Comparison of ENCODE assay signal across 17 cellular contexts in genomic region chr20:1860446-1860845, GRCh38. TPM values are rescaled to one million over a fixed set of nuclear protein-coding genes. Genes with fewer than 3 reads are reported as not detected.
DNase-seq lines count a peak whose midpoint lies in the region; ATAC-seq, FAIRE-seq and TF ChIP-seq lines count a peak whose summit lies in the region.
"Had no signal": no experiment of that assay in that cellular context is flagged by ENCODE, and none has a peak within 500 bp of the region (broad histone marks: within the 10 kb centered on the region; RNA-seq: fewer than 3 reads in every experiment).

No MANE protein-coding gene starts in this region.

- TF ChIP-seq CTCF in RWPE1 (conservative IDR thresholded peaks at IDR 0.05; ENCODE audit: low read depth) (no peak), omental fat pad (IDR thresholded peaks at IDR 0.05) (no peak), Peyer's patch (IDR thresholded peaks at IDR 0.05) (no peak), tibial nerve (IDR thresholded peaks at IDR 0.05) (no peak)

- no peak for FAIRE-seq in GM12891 (lab: Jason Lieb, UNC)
- FAIRE-seq: TTC549 had no signal

- H3K27ac ChIP-seq in RWPE1 (peak overlapping the region; percentile 51), epithelial cell of prostate (peak overlapping the region; percentile 86), Peyer's patch (no peak overlapping the region), tibial nerve (no peak overlapping the region)
- H3K27ac ChIP-seq: hepatocyte had no signal

- no peak for TF ChIP-seq EP300 in tibial nerve (IDR thresholded peaks at IDR 0.05)

- no peaks in the 10 kb centered on the region for H3K36me3 ChIP-seq in Peyer's patch
- H3K36me3 ChIP-seq in tibial nerve: no peaks in the 10 kb centered on the region

- H3K27me3 ChIP-seq in Peyer's patch (no peaks in the 10 kb centered on the region), tibial nerve (no peaks in the 10 kb centered on the region)
- H3K27me3 ChIP-seq: hepatocyte had no signal

- POLR2A ChIA-PET in RWPE1 (lab: Yijun Ruan, JAX; ENCODE audit: low non-redundant PET): no interaction called here

- peaks cover 0 to 8% (median 0%) of the 10 kb centered on the region in 4 donors for H3K4me1 ChIP-seq in Peyer's patch
- peaks cover 0 to 4% (median 0%) of the 10 kb centered on the region in 4 donors for H3K4me1 ChIP-seq in tibial nerve

- CTCF ChIA-PET in RWPE1 (lab: Yijun Ruan, JAX): interaction anchor here (0.8 kb wide), 1 partner anchor 47 kb away, joined by 6 read pairs; no protein-coding TSS in a partner anchor

- H3K4me3 ChIP-seq in Peyer's patch (no peak overlapping the region), tibial nerve (no peak overlapping the region)
- H3K4me3 ChIP-seq: hepatocyte, lung had no signal

- DNase-seq in EL (peak; percentile 65), RWPE1 (ENCODE audit: low spot score) (peak; percentile 63), epithelial cell of prostate (ENCODE audit: low read depth, low spot score) (peak; percentile 66), omental fat pad (ENCODE audit: low spot score) (no peak), Peyer's patch (no peak), tibial nerve (ENCODE audit: low spot score in 2 of 2) (no peak), COR-L47 (lab: John Stamatoyannopoulos, UW) (no peak), GM12891 (ENCODE audit: insufficient read length, low spot score) (no peak)
- DNase-seq: amniotic stem cell; CD4-positive, CD25-positive, alpha-beta regulatory T cell; effector memory CD8-positive, alpha-beta T cell; NCI-H2171; stimulated activated CD4-positive, alpha-beta T cell treated with anti-CD3 and anti-CD28 coated beads, Interleukin-2, amount 100 ng/mL, for 24 hours; stimulated activated naive B cell treated with anti-CD40 and anti-IgM and Interleukin-4, amounts not matched to agents 10 μg/mL and 1 μg/mL and 100 μg/mL, for 72 hours had no signal

- TF ChIP-seq POLR2A in Peyer's patch (IDR thresholded peaks at IDR 0.05) (no peak), tibial nerve (IDR thresholded peaks at IDR 0.05) (no peak), GM12891 (IDR thresholded peaks at IDR 0.05; ENCODE audit: low read depth, low read length) (no peak)

- peak; percentile 65 for ATAC-seq in omental fat pad (ENCODE audit: low FRiP score)
- ATAC-seq: effector memory CD8-positive, alpha-beta T cell; stimulated activated naive B cell treated with anti-CD40 and anti-IgM and Interleukin-4, amounts not matched to agents 10 μg/mL and 1 μg/mL and 100 μg/mL, for 72 hours had no signal

- 69 to 81% methylated on average over 4 of the region's 4 CpGs for WGBS in tibial nerve, 2 donors

- H3K9me3 ChIP-seq in Peyer's patch (no peaks in the 10 kb centered on the region), tibial nerve (no peaks in the 10 kb centered on the region)

TF ChIP-seq in GM12891, 5 proteins besides CTCF, POLR2A, EP300 and RAD21:
- TF ChIP-seq POLR2AphosphoS5 (IDR thresholded peaks at IDR 0.05; ENCODE audit: low read depth, low read length): no peak
- no peak for TF ChIP-seq POU2F2 (IDR thresholded peaks at IDR 0.05; ENCODE audit: low read depth, low read length)
- no peak for TF ChIP-seq TAF1 (IDR thresholded peaks at IDR 0.05; ENCODE audit: low read depth, low read length)
- no peak for TF ChIP-seq SPI1 (IDR thresholded peaks at IDR 0.05; ENCODE audit: low read depth, low read length)
- no peak for TF ChIP-seq PAX5 (IDR thresholded peaks at IDR 0.05; ENCODE audit: insufficient read depth, low read length, severe bottlenecking)

RNA-seq across cellular contexts. Expression of gene SIRPA, which starts 34.8 kb away (rescaled TPM):
- total RNA-seq in omental fat pad (10 to 100 TPM; 51.9 to 86.1 (median 77.0) TPM), Peyer's patch (10 to 100 TPM; 18.2 to 38.2 (median 26.3) TPM), tibial nerve (10 to 100 TPM; 31.7 to 53.0 (median 41.1) TPM)
- polyA plus RNA-seq in GM12891 (2012; ENCODE audit: low read depth, missing spikeins): 3.3 TPM
- total RNA-seq: CD4-positive, CD25-positive, alpha-beta regulatory T cell had no signal
- polyA plus RNA-seq: CD4-positive, CD25-positive, alpha-beta regulatory T cell had no signal

Comparison
In these comparisons a context has a peak if more than half of its experiments do, and no peak if none do; other contexts are left out.
1. DNase-seq: peak in EL (single experiment), RWPE1 (single experiment) and epithelial cell of prostate (single experiment); none in omental fat pad (single experiment), Peyer's patch (0 of 3), tibial nerve (0 of 2), COR-L47 (single experiment) and GM12891 (single experiment).
2. H3K27ac ChIP-seq: peak in RWPE1 (single experiment) and epithelial cell of prostate (single experiment); none in Peyer's patch (0 of 4) and tibial nerve (0 of 4).